ENCODE assay signal across 8 cellular contexts in the genomic region with DNA sequence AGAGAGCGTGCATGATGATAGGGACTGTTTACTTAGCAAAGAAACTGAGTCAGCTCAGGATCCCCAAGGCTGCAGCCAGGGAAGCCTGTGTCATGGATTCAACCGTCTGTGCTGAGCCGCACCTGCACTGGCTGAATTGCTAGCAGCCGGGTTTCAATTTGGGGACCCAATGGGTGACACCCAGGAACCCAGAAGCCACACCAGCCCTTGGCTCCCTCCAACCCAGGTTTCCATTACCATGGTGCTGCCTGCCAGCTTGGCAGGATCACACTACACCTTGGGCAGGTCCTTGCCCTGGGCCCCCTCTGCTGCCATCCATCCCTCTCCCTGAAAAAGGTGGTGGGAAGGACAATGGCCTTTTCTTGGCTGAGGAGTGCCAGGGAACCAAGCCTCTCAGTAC.
"Had no signal": no experiment of that assay in that cellular context is flagged by ENCODE, and none has a peak within 500 bp of the region (broad histone marks: within the 10 kb centered on the region; RNA-seq: fewer than 3 reads in every experiment).

No MANE protein-coding gene starts in this region.

- DNase-seq: GM23248, GOT3, H7, HFFc6, IMR-90 had no signal

- ATAC-seq: HCT116, K562 had no signal

- H3K9ac ChIP-seq: GM23248 had no signal

- H3K9me3 ChIP-seq: HAP-1 had no signal

- H3K36me3 ChIP-seq: HAP-1 had no signal

- H3K4me3 ChIP-seq: GM23248, HAP-1, K562 had no signal

- H3K4me1 ChIP-seq: HAP-1 had no signal

- H2AFZ ChIP-seq: GM23248 had no signal

- H3K27ac ChIP-seq: GM23248 had no signal
